In genomic region chr3:32413845-32414526, GRCh38 we compare ENCODE assay signal across 11 cellular contexts. TPM values are rescaled to one million over a fixed set of nuclear protein-coding genes. Genes with fewer than 3 reads are reported as not detected.
DNase-seq lines count a peak whose midpoint lies in the region; ATAC-seq and TF ChIP-seq lines count a peak whose summit lies in the region.
"Had no signal": no experiment of that assay in that cellular context is flagged by ENCODE, and none has a peak within 500 bp of the region (broad histone marks: within the 10 kb centered on the region; RNA-seq: fewer than 3 reads in every experiment).

No MANE protein-coding gene starts in this region.

- H3K27me3 ChIP-seq in foreskin keratinocyte = no peaks in the 10 kb centered on the region
- no peaks in the 10 kb centered on the region for H3K27me3 ChIP-seq in tibial artery
- H3K27me3 ChIP-seq: pancreas, transverse colon had no signal

- H3K4me1 Mint-ChIP-seq in stimulated activated naive CD8-positive, alpha-beta T cell treated with anti-CD3 and anti-CD28 coated beads, Interleukin-15, Interleukin-2, amounts not matched to agents 100 ng/mL and 50 ng/mL, for 24 hours (ENCODE audit: low read depth) = peaks cover 67% of the 10 kb centered on the region
- H3K4me1 Mint-ChIP-seq in activated B cell treated with CpG ODN at 0.5 μM for 24 hours = peaks cover 65% of the 10 kb centered on the region

- POLR2A ChIA-PET in activated B cell treated with CpG ODN at 0.5 μM for 24 hours (lab: Charles Lee) = interaction anchor here (0.9 to 1.7 kb wide), 12 partner anchors 9 to 54 kb away, joined by 3 to 9 read pairs (median 4); partner anchors contain the start of gene CMTM7

- H3K4me3 Mint-ChIP-seq in stimulated activated naive CD8-positive, alpha-beta T cell treated with anti-CD3 and anti-CD28 coated beads, Interleukin-15, Interleukin-2, amounts not matched to agents 100 ng/mL and 50 ng/mL, for 24 hours = peak overlapping the region; percentile 8
- H3K4me3 Mint-ChIP-seq in activated B cell treated with CpG ODN at 0.5 μM for 24 hours = peak overlapping the region; percentile 52

- CTCF ChIA-PET in activated B cell treated with CpG ODN at 0.5 μM for 24 hours (lab: Charles Lee) = interaction anchor here (0.8 to 1.9 kb wide), 6 partner anchors 9 to 54 kb away, joined by 3 to 20 read pairs (median 4); no protein-coding TSS in a partner anchor

- peak overlapping the region; percentile 70 for H3K27ac Mint-ChIP-seq in stimulated activated naive CD8-positive, alpha-beta T cell treated with anti-CD3 and anti-CD28 coated beads, Interleukin-15, Interleukin-2, amounts not matched to agents 100 ng/mL and 50 ng/mL, for 24 hours
- H3K27ac Mint-ChIP-seq in activated B cell treated with CpG ODN at 0.5 μM for 24 hours = peak overlapping the region; percentile 77

- H3K36me3 ChIP-seq in tibial artery = no peaks in the 10 kb centered on the region
- H3K36me3 ChIP-seq: pancreas, transverse colon had no signal

- TF ChIP-seq CTCF in activated B cell treated with CpG ODN at 0.5 μM for 24 hours (IDR thresholded peaks at IDR 0.05) (no peak), foreskin keratinocyte (conservative IDR thresholded peaks at IDR 0.05) (no peak), tibial artery (IDR thresholded peaks at IDR 0.05) (no peak), GM20000 (IDR thresholded peaks at IDR 0.05; ENCODE audit: extremely low read depth, missing control alignments) (no peak)

- no peaks in the 10 kb centered on the region for H3K9me3 ChIP-seq in tibial artery
- H3K9me3 ChIP-seq: pancreas, transverse colon had no signal

- no peak for ATAC-seq in stimulated activated naive CD8-positive, alpha-beta T cell treated with anti-CD3 and anti-CD28 coated beads, Interleukin-15, Interleukin-2, amounts not matched to agents 100 U/mL and 50 U/mL, for 24 hours
- ATAC-seq in activated B cell treated with CpG ODN at 0.5 μM for 24 hours (ENCODE audit: low read depth) = no peak
- ATAC-seq in foreskin keratinocyte = peak; percentile 67
- no peak for ATAC-seq in GM19467 (IDR thresholded peaks at IDR 0.05; ENCODE audit: unreplicated experiment)

- H3K4me1 ChIP-seq in foreskin keratinocyte (peaks cover 35% of the 10 kb centered on the region), tibial artery (peaks cover 0 to 4% (median 0%) of the 10 kb centered on the region in 4 donors)

- no peak for DNase-seq in stimulated activated naive CD8-positive, alpha-beta T cell treated with anti-CD3 and anti-CD28 coated beads, Interleukin-15, Interleukin-2, amounts not matched to agents 100 U/mL and 50 U/mL, for 24 hours
- DNase-seq in activated B cell treated with CpG ODN at 0.5 μM for 24 hours (no peak), foreskin keratinocyte (peak; percentile 71 to 87), tibial artery (no peak), GM20000 (ENCODE audit: low spot score) (no peak), nucleus accumbens (lab: John Stamatoyannopoulos, UW) (no peak)
- DNase-seq: NCI-H1417 treated with DMSO at 0.1 percent for 48 hours, pancreas had no signal

- intact Hi-C loops in activated B cell treated with CpG ODN at 0.5 μM for 24 hours (cut with micrococcal nuclease) (no loop called here), tibial artery (cut with DNase I; ENCODE audit: low total_unique reads) (no loop called here)

- H3K9me3 Mint-ChIP-seq in stimulated activated naive CD8-positive, alpha-beta T cell treated with anti-CD3 and anti-CD28 coated beads, Interleukin-15, Interleukin-2, amounts not matched to agents 100 ng/mL and 50 ng/mL, for 24 hours = no peaks in the 10 kb centered on the region
- H3K9me3 Mint-ChIP-seq in activated B cell treated with CpG ODN at 0.5 μM for 24 hours = no peaks in the 10 kb centered on the region

- no peaks in the 10 kb centered on the region for H3K27me3 Mint-ChIP-seq in stimulated activated naive CD8-positive, alpha-beta T cell treated with anti-CD3 and anti-CD28 coated beads, Interleukin-15, Interleukin-2, amounts not matched to agents 100 ng/mL and 50 ng/mL, for 24 hours
- H3K27me3 Mint-ChIP-seq in activated B cell treated with CpG ODN at 0.5 μM for 24 hours = no peaks in the 10 kb centered on the region

- H3K36me3 Mint-ChIP-seq in stimulated activated naive CD8-positive, alpha-beta T cell treated with anti-CD3 and anti-CD28 coated beads, Interleukin-15, Interleukin-2, amounts not matched to agents 100 ng/mL and 50 ng/mL, for 24 hours (ENCODE audit: low read depth) = peaks cover 8% of the 10 kb centered on the region
- peaks cover 10% of the 10 kb centered on the region for H3K36me3 Mint-ChIP-seq in activated B cell treated with CpG ODN at 0.5 μM for 24 hours (ENCODE audit: low read depth)

- no peak overlapping the region for H3K27ac ChIP-seq in foreskin keratinocyte
- H3K27ac ChIP-seq in tibial artery = no peak overlapping the region

- H3K4me3 ChIP-seq in tibial artery = no peak overlapping the region
- H3K4me3 ChIP-seq: pancreas, transverse colon had no signal

RNA-seq across cellular contexts. Expression of gene CMTM7, which starts 22.3 kb away (rescaled TPM):
- 70.5 and 82.1 TPM in 2 replicates for total RNA-seq in activated B cell treated with CpG ODN at 0.5 μM for 24 hours
- 27.5 and 33.2 TPM in 2 replicates for total RNA-seq in foreskin keratinocyte
- polyA plus RNA-seq in foreskin keratinocyte = 51.2 and 67.7 TPM in 2 replicates

Comparison
In these comparisons a context has a peak if more than half of its experiments do, and no peak if none do; other contexts are left out.
1. DNase-seq: peak in foreskin keratinocyte (2 of 2); none in stimulated activated naive CD8-positive, alpha-beta T cell treated with anti-CD3 and anti-CD28 coated beads, Interleukin-15, Interleukin-2, amounts not matched to agents 100 U/mL and 50 U/mL, for 24 hours (single experiment), activated B cell treated with CpG ODN at 0.5 μM for 24 hours (single experiment), tibial artery (0 of 2), GM20000 (single experiment) and nucleus accumbens (0 of 56).